10 cellular contexts compared by ENCODE assay signal in genomic region chr6:25122001-25122400, GRCh38.
DNase-seq lines count a peak whose midpoint lies in the region; ATAC-seq, FAIRE-seq and TF ChIP-seq lines count a peak whose summit lies in the region.
"Had no signal": no experiment of that assay in that cellular context is flagged by ENCODE, and none has a peak within 500 bp of the region (broad histone marks: within the 10 kb centered on the region; RNA-seq: fewer than 3 reads in every experiment).

No MANE protein-coding gene starts in this region.

- no peak overlapping the region for H3K4me2 ChIP-seq in IMR-90 (ENCODE audit: low read depth, low read length)
- no peak overlapping the region for H3K4me2 ChIP-seq in astrocyte (ENCODE audit: low read length)

- no peak overlapping the region for H2BK20ac ChIP-seq in IMR-90 (ENCODE audit: low read depth, low read length)

- H3K36me3 Mint-ChIP-seq in astrocyte (ENCODE audit: low read depth, unreplicated experiment) (no peaks in the 10 kb centered on the region), T-cell (peaks cover 49% of the 10 kb centered on the region)

- H2AFZ ChIP-seq in IMR-90 (replicated peaks; ENCODE audit: low read length, poor library complexity) (no peak overlapping the region), astrocyte (ENCODE audit: low read depth, low read length) (no peak overlapping the region)

- dilution Hi-C loops in IMR-90 (cut with HindIII; ENCODE audit: low sequenced_read_pairs, unreplicated experiment): no loop called here

- 8% methylated on average over 2 of the region's 2 CpGs; no CpG with 5 or more reads in 1 of the 2 experiments for WGBS in IMR-90 (ENCODE audit: extremely low coverage in 2 of 2, insufficient read length in 1 of 2), 2 experiments

- H2AK5ac ChIP-seq in IMR-90 (ENCODE audit: low read depth, low read length): no peak overlapping the region

- H2BK15ac ChIP-seq in IMR-90 (ENCODE audit: low read depth, low read length): no peak overlapping the region

- H3K18ac ChIP-seq in IMR-90 (ENCODE audit: low read depth, low read length): no peak overlapping the region

- H4K8ac ChIP-seq in IMR-90 (ENCODE audit: low read depth in 2 of 2, low read length in 2 of 2): no peak overlapping the region

- H3K9me3 Mint-ChIP-seq in astrocyte (ENCODE audit: unreplicated experiment) (no peaks in the 10 kb centered on the region), T-cell (no peaks in the 10 kb centered on the region)

- no peaks in the 10 kb centered on the region for H3K79me1 ChIP-seq in IMR-90 (ENCODE audit: low read depth in 1 of 2, low read length in 2 of 2)

- no peaks in the 10 kb centered on the region for H3K36me3 ChIP-seq in IMR-90 (ENCODE audit: control insufficient read depth, insufficient read depth, low read length)
- no peaks in the 10 kb centered on the region for H3K36me3 ChIP-seq in astrocyte (ENCODE audit: insufficient read depth, low read length)
- no peaks in the 10 kb centered on the region for H3K36me3 ChIP-seq in thoracic aorta

- H3K4me1 Mint-ChIP-seq in astrocyte (ENCODE audit: low read depth, unreplicated experiment) (no peaks in the 10 kb centered on the region), T-cell (peaks cover 29 to 51% (median 44%) of the 10 kb centered on the region in 3 donors)

- no peak overlapping the region for H3K4me3 Mint-ChIP-seq in astrocyte (ENCODE audit: unreplicated experiment)
- H3K4me3 Mint-ChIP-seq in T-cell: no peak overlapping the region

- no peak overlapping the region for H2AK9ac ChIP-seq in IMR-90 (replicated peaks; ENCODE audit: low read depth, low read length, poor library complexity)

- H4K5ac ChIP-seq in IMR-90 (ENCODE audit: low read depth, low read length): no peak overlapping the region

- H2BK5ac ChIP-seq in IMR-90 (ENCODE audit: low read depth, low read length, poor library complexity, severe bottlenecking): no peak overlapping the region

- H3K4me3 ChIP-seq in IMR-90 (ENCODE audit: insufficient read depth, low read depth, low read length) (no peak overlapping the region), astrocyte (ENCODE audit: insufficient read depth, low read depth, low read length) (no peak overlapping the region), thoracic aorta (no peak overlapping the region)

- no peak overlapping the region for H3K4ac ChIP-seq in IMR-90 (ENCODE audit: low read depth, low read length)

- no peak for TF ChIP-seq RAD21 in IMR-90 (IDR thresholded peaks at IDR 0.05; ENCODE audit: low read length)

- no peaks in the 10 kb centered on the region for H3K27me3 Mint-ChIP-seq in astrocyte (ENCODE audit: low read depth, unreplicated experiment)
- no peaks in the 10 kb centered on the region for H3K27me3 Mint-ChIP-seq in T-cell

- intact Hi-C loops in IMR-90 (cut with micrococcal nuclease): no loop called here

- TF ChIP-seq POLR2A in IMR-90 (IDR thresholded peaks at IDR 0.05; ENCODE audit: low read depth, low read length): no peak

- no peak overlapping the region for H3K23ac ChIP-seq in IMR-90 (ENCODE audit: low read depth, low read length)

- FAIRE-seq in astrocyte (lab: Jason Lieb, UNC): no peak
- FAIRE-seq: frontal cortex, small intestine had no signal

- peak; percentile 6 for DNase-seq in IMR-90
- DNase-seq in astrocyte (ENCODE audit: low read depth): peak; percentile 23
- peak; percentile 34 for DNase-seq in hepatic stellate cell (ENCODE audit: low spot score)
- no peak for DNase-seq in thoracic aorta (ENCODE audit: low spot score)
- DNase-seq in T-cell: no peak
- DNase-seq in NCI-H2196 (lab: John Stamatoyannopoulos, UW; ENCODE audit: unreplicated experiment): no peak
- DNase-seq: DND-41 had no signal

- CTCF ChIA-PET in IMR-90 (lab: Yijun Ruan, JAX) (interaction anchor here (0.6 kb wide), 1 partner anchor 117 kb away, joined by 4 read pairs; no protein-coding TSS in a partner anchor), T-cell (lab: Charles Lee) (interaction anchor here in 1 of 2 donors (0.6 kb wide), 1 partner anchor 196 kb away, joined by 3 read pairs; no protein-coding TSS in a partner anchor)

- TF ChIP-seq CTCF in IMR-90 (conservative IDR thresholded peaks at IDR 0.05; ENCODE audit: low read depth, low read length) (no peak), astrocyte (IDR thresholded peaks at IDR 0.05; ENCODE audit: insufficient read depth, low read depth, low read length) (no peak), thoracic aorta (IDR thresholded peaks at IDR 0.05) (no peak)

- no peaks in the 10 kb centered on the region for H3K9me3 ChIP-seq in IMR-90 (ENCODE audit: control insufficient read depth, insufficient read depth, low read length)
- no peaks in the 10 kb centered on the region for H3K9me3 ChIP-seq in astrocyte (ENCODE audit: insufficient read depth, low read depth, low read length)
- no peaks in the 10 kb centered on the region for H3K9me3 ChIP-seq in thoracic aorta

- no peak overlapping the region for H2BK120ac ChIP-seq in IMR-90 (ENCODE audit: low read depth, low read length)

- no peak overlapping the region for H4K91ac ChIP-seq in IMR-90 (ENCODE audit: insufficient read depth, low read depth, low read length)

- H3K27ac Mint-ChIP-seq in astrocyte (ENCODE audit: unreplicated experiment) (no peak overlapping the region), T-cell (no peak overlapping the region)

- H4K20me1 ChIP-seq in IMR-90 (ENCODE audit: insufficient read depth, low read length): no peaks in the 10 kb centered on the region
- no peaks in the 10 kb centered on the region for H4K20me1 ChIP-seq in astrocyte (ENCODE audit: insufficient read depth, low read length)

- H3K79me2 ChIP-seq in astrocyte (ENCODE audit: insufficient read depth, low read length): no peaks in the 10 kb centered on the region

- no TSS peak for BruUV-seq in IMR-90 (replicated peaks; lab: Mats Ljungman, UMichigan)

- H3K27me3 ChIP-seq in IMR-90 (ENCODE audit: control insufficient read depth, insufficient read depth, low read length) (no peaks in the 10 kb centered on the region), astrocyte (ENCODE audit: insufficient read depth, low read length) (no peaks in the 10 kb centered on the region), thoracic aorta (replicated peaks; ENCODE audit: insufficient read depth) (no peaks in the 10 kb centered on the region)

- in situ Hi-C loops in IMR-90 (cut with MboI; ENCODE audit: low sequenced_read_pairs): no loop called here

- H3K4me1 ChIP-seq in IMR-90 (ENCODE audit: control insufficient read depth, insufficient read depth, low read length): no peaks in the 10 kb centered on the region
- H3K4me1 ChIP-seq in astrocyte (ENCODE audit: insufficient read depth, low read length): no peaks in the 10 kb centered on the region
- peaks cover 8 to 41% of the 10 kb centered on the region in 2 donors for H3K4me1 ChIP-seq in thoracic aorta (ENCODE audit: control insufficient read depth in 1 of 2, low read depth in 2 of 2)

- ATAC-seq in IMR-90 (ENCODE audit: low read depth) (no peak), thoracic aorta (ENCODE audit: insufficient number of reproducible peaks, low FRiP score, low read depth) (no peak), HG03439 (IDR thresholded peaks at IDR 0.05; ENCODE audit: unreplicated experiment) (no peak), T-cell (replicated peaks in 1 of 4) (no peak)

- H3K27ac ChIP-seq in IMR-90 (ENCODE audit: insufficient read depth, low read length) (no peak overlapping the region), astrocyte (ENCODE audit: low read depth, low read length) (no peak overlapping the region), thoracic aorta (peak overlapping the region; percentile 36 to 44)

- H3K14ac ChIP-seq in IMR-90 (replicated peaks; ENCODE audit: low read depth, low read length): no peak overlapping the region

- H3K56ac ChIP-seq in IMR-90 (ENCODE audit: extremely low read depth, insufficient read depth, low read length): no peak overlapping the region

- POLR2A ChIA-PET in IMR-90 (lab: Charles Lee; ENCODE audit: unreplicated experiment): no interaction called here
- POLR2A ChIA-PET in T-cell (lab: Charles Lee): no interaction called here

- no peaks in the 10 kb centered on the region for H3K9me1 ChIP-seq in IMR-90 (ENCODE audit: insufficient read depth, low read length)

- H3K9ac ChIP-seq in IMR-90 (ENCODE audit: low read depth, low read length): no peak overlapping the region; the same call in 1 of the 2 replicates
- no peak overlapping the region for H3K9ac ChIP-seq in astrocyte (ENCODE audit: low read length)

TF ChIP-seq in IMR-90, 13 proteins besides CTCF, POLR2A, EP300 and RAD21:
- TF ChIP-seq CHD1 (IDR thresholded peaks at IDR 0.05; ENCODE audit: low read depth, low read length): no peak
- TF ChIP-seq, protein P1, sequence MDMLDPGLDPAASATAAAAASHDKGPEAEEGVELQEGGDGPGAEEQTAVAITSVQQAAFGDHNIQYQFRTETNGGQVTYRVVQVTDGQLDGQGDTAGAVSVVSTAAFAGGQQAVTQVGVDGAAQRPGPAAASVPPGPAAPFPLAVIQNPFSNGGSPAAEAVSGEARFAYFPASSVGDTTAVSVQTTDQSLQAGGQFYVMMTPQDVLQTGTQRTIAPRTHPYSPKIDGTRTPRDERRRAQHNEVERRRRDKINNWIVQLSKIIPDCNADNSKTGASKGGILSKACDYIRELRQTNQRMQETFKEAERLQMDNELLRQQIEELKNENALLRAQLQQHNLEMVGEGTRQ (IDR thresholded peaks at IDR 0.05; ENCODE audit: low read depth, low read length): no peak
- no peak for TF ChIP-seq RCOR1 (IDR thresholded peaks at IDR 0.05; ENCODE audit: insufficient replicate concordance, low read length)
- no peak for TF ChIP-seq BHLHE40 (IDR thresholded peaks at IDR 0.05; ENCODE audit: low read depth, low read length)
- TF ChIP-seq FOS (IDR thresholded peaks at IDR 0.05; ENCODE audit: low read depth, low read length): no peak
- no peak for TF ChIP-seq RFX5 (IDR thresholded peaks at IDR 0.05; ENCODE audit: low read depth, low read length)
- no peak for TF ChIP-seq MAZ (IDR thresholded peaks at IDR 0.05; ENCODE audit: borderline replicate concordance, low read depth, low read length)
- no peak for TF ChIP-seq SMC3 (IDR thresholded peaks at IDR 0.05; ENCODE audit: low read depth, low read length)
- no peak for TF ChIP-seq MXI1 (IDR thresholded peaks at IDR 0.05; ENCODE audit: borderline replicate concordance, low read depth, low read length)
- no peak for TF ChIP-seq MAFK (IDR thresholded peaks at IDR 0.05; ENCODE audit: low read depth, low read length)
- TF ChIP-seq CEBPB (IDR thresholded peaks at IDR 0.05; ENCODE audit: low read depth, low read length): no peak

Comparison
In these comparisons a context has a peak if more than half of its experiments do, and no peak if none do; other contexts are left out.
1. DNase-seq: peak in IMR-90 (single experiment), astrocyte (single experiment) and hepatic stellate cell (single experiment); none in thoracic aorta (single experiment), T-cell (0 of 34) and NCI-H2196 (single experiment).
2. H3K27ac ChIP-seq: peak in thoracic aorta (2 of 2); none in IMR-90 (single experiment) and astrocyte (single experiment).